14 cellular contexts compared by ENCODE assay signal in the genomic region with DNA sequence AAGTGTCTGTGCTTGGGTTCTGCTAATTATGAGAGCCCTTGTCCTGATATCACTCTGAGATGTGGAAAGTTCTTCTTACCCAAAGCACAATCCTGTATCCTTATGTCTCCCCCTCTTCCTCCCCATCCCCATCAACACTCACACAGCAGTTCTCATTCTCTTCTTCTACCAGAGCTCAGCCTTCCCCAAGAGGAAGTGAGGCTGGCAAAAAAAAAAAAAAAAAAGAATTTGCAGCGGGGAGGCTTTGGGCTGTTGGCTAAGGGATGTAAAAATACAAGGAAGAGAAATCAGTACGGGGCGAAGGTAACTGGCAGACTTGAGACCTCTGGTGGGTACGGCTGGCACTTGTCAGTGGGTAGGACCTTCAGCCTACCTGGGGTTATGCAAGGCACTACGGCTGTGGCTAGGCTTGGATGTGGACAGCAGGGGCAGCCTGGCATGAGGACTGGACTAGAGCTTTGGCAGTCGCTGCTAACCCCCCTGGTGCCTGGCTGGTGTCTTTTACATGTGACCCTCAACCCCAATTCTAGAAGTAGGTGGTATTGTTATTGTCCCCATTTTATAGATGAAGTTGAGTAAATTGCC. TPM values are rescaled to one million over a fixed set of nuclear protein-coding genes. Genes with fewer than 3 reads are reported as not detected.
DNase-seq lines count a peak whose midpoint lies in the region; ATAC-seq and TF ChIP-seq lines count a peak whose summit lies in the region.
"Had no signal": no experiment of that assay in that cellular context is flagged by ENCODE, and none has a peak within 500 bp of the region (broad histone marks: within the 10 kb centered on the region; RNA-seq: fewer than 3 reads in every experiment).

No MANE protein-coding gene starts in this region.

- no peak for TF ChIP-seq CTCF in H9 (conservative IDR thresholded peaks at IDR 0.05)

- H3K4me3 ChIP-seq in mucosa of stomach (ENCODE audit: low read length): no peak overlapping the region
- H3K4me3 ChIP-seq: gastrocnemius medialis had no signal

- H2AFZ ChIP-seq in H9 (ENCODE audit: low read length): no peak overlapping the region

- H2BK5ac ChIP-seq in H9 (ENCODE audit: insufficient read length, low read length): no peak overlapping the region

- H3K4me1 Mint-ChIP-seq in H9: peaks cover 28 to 35% of the 10 kb centered on the region in 2 experiments
- peaks cover 79% of the 10 kb centered on the region for H3K4me1 Mint-ChIP-seq in activated naive CD4-positive, alpha-beta T cell treated with anti-CD3 and anti-CD28 coated beads, Interleukin-2, amount 50 U/mL, for 24 hours

- no peak for ATAC-seq in HG02884 (IDR thresholded peaks at IDR 0.05; ENCODE audit: unreplicated experiment)
- ATAC-seq: gastrocnemius medialis had no signal

- WGBS in H9 (ENCODE audit: extremely low coverage, insufficient read length, low lambda C conversion rate): no CpG with 5 or more reads among the region's 6 CpGs

- H4K91ac ChIP-seq in H9 (ENCODE audit: insufficient read length, low read depth, low read length): no peak overlapping the region

- no peak overlapping the region for H3K23ac ChIP-seq in H9 (ENCODE audit: insufficient read length, low read depth, low read length)

- H4K8ac ChIP-seq in H9 (replicated peaks; ENCODE audit: insufficient read length, low read depth, low read length): no peak overlapping the region

- no peaks in the 10 kb centered on the region for H3K36me3 ChIP-seq in mucosa of stomach (ENCODE audit: control insufficient read depth, insufficient read depth, low read length)
- H3K36me3 ChIP-seq: gastrocnemius medialis had no signal

- no peak overlapping the region for H2BK15ac ChIP-seq in H9 (ENCODE audit: low read depth, low read length)

- H3K9me3 Mint-ChIP-seq in H9: no peaks in the 10 kb centered on the region
- H3K9me3 Mint-ChIP-seq in activated naive CD4-positive, alpha-beta T cell treated with anti-CD3 and anti-CD28 coated beads, Interleukin-2, amount 50 U/mL, for 24 hours: no peaks in the 10 kb centered on the region

- no peak overlapping the region for H3T11ph ChIP-seq in H9 (ENCODE audit: low read length)

- no peaks in the 10 kb centered on the region for H3K79me2 ChIP-seq in H9 (ENCODE audit: insufficient read depth, low read length)

- no peak overlapping the region for H3K14ac ChIP-seq in H9 (ENCODE audit: insufficient read depth, low read length)

- H4K5ac ChIP-seq in H9 (ENCODE audit: insufficient read length, low read depth, low read length): no peak overlapping the region

- no peaks in the 10 kb centered on the region for H4K20me1 ChIP-seq in H9 (ENCODE audit: control insufficient read depth, insufficient read depth, insufficient read length)

- no peaks in the 10 kb centered on the region; a peak in 1 of 7 replicates for H3K36me3 Mint-ChIP-seq in H9 (ENCODE audit: insufficient read depth in 1 of 3, low read depth in 3 of 3)
- H3K36me3 Mint-ChIP-seq in activated naive CD4-positive, alpha-beta T cell treated with anti-CD3 and anti-CD28 coated beads, Interleukin-2, amount 50 U/mL, for 24 hours: peaks cover 3% of the 10 kb centered on the region

- no peak overlapping the region for H2AK5ac ChIP-seq in H9 (ENCODE audit: insufficient read length, low read length)

- no peak overlapping the region for H3K4ac ChIP-seq in H9 (ENCODE audit: low read depth, low read length)

- DNase-seq in DMS53 (lab: John Stamatoyannopoulos, UW): peak; percentile 1
- DNase-seq in DMS53 treated with DMSO at 0.1 percent for 48 hours (lab: John Stamatoyannopoulos, UW; ENCODE audit: unreplicated experiment): no peak
- peak; percentile 22 for DNase-seq in H9
- no peak for DNase-seq in NCI-H524 treated with DMSO at 0.1 percent for 48 hours (lab: John Stamatoyannopoulos, UW)
- no peak for DNase-seq in dedifferentiated amniotic fluid mesenchymal stem cell (ENCODE audit: extremely low spot score)
- DNase-seq: 8988T; activated CD4-positive, CD25-positive, alpha-beta regulatory T cell; DND-41; effector CD4-positive, alpha-beta T cell; SHP77 had no signal

- H3K18ac ChIP-seq in H9 (ENCODE audit: insufficient read length, low read depth, low read length): no peak overlapping the region

- H3K27me3 Mint-ChIP-seq in H9 (ENCODE audit: low read depth): peaks cover 25% of the 10 kb centered on the region
- H3K27me3 Mint-ChIP-seq in activated naive CD4-positive, alpha-beta T cell treated with anti-CD3 and anti-CD28 coated beads, Interleukin-2, amount 50 U/mL, for 24 hours: no peaks in the 10 kb centered on the region

- H3K4me1 ChIP-seq in H9 (ENCODE audit: insufficient read depth, low read length): peaks cover 7% of the 10 kb centered on the region; the same call in 1 of the 2 replicates
- H3K4me1 ChIP-seq in mucosa of stomach (ENCODE audit: control insufficient read depth, insufficient read depth, low read length): peaks cover 71% of the 10 kb centered on the region

- H2BK120ac ChIP-seq in H9 (ENCODE audit: low read depth, low read length, poor library complexity, severe bottlenecking): no peak overlapping the region

- H3K4me2 ChIP-seq in H9 (ENCODE audit: insufficient read depth, insufficient read length, low read length): no peak overlapping the region

- H3K56ac ChIP-seq in H9 (ENCODE audit: insufficient read length, low read depth, low read length): no peak overlapping the region

- peaks cover 1% of the 10 kb centered on the region for H3K23me2 ChIP-seq in H9 (ENCODE audit: insufficient read length, low read depth, low read length, poor library complexity, severe bottlenecking)

- H3K79me1 ChIP-seq in H9 (ENCODE audit: insufficient read depth, low read depth, low read length, poor library complexity, severe bottlenecking): no peaks in the 10 kb centered on the region

- H3K27me3 ChIP-seq in H9 (ENCODE audit: insufficient read depth, low read length) (peaks cover 8% of the 10 kb centered on the region; the same call in 1 of the 2 replicates), mucosa of stomach (ENCODE audit: control insufficient read depth, insufficient read depth, low read length) (no peaks in the 10 kb centered on the region)

- no peak overlapping the region for H3K27ac ChIP-seq in H9 (ENCODE audit: insufficient read length, low read depth, low read length)
- H3K27ac ChIP-seq: gastrocnemius medialis had no signal

- H3K9ac ChIP-seq in H9 (ENCODE audit: extremely low read depth, insufficient read length, low read length): no peak overlapping the region
- H3K9ac ChIP-seq in mucosa of stomach (ENCODE audit: low read length): peak overlapping the region; percentile 35

- no peak overlapping the region for H3K4me3 Mint-ChIP-seq in H9
- H3K4me3 Mint-ChIP-seq in activated naive CD4-positive, alpha-beta T cell treated with anti-CD3 and anti-CD28 coated beads, Interleukin-2, amount 50 U/mL, for 24 hours: peak overlapping the region; percentile 19

- no peaks in the 10 kb centered on the region for H3K9me3 ChIP-seq in H9 (ENCODE audit: control insufficient read depth, low read depth, low read length)
- H3K9me3 ChIP-seq in mucosa of stomach (ENCODE audit: control insufficient read depth, low read length): no peaks in the 10 kb centered on the region
- H3K9me3 ChIP-seq: gastrocnemius medialis had no signal

- peak overlapping the region in 1 of 3 experiments; percentile 34; a peak in 1 of 7 replicates for H3K27ac Mint-ChIP-seq in H9
- H3K27ac Mint-ChIP-seq in activated naive CD4-positive, alpha-beta T cell treated with anti-CD3 and anti-CD28 coated beads, Interleukin-2, amount 50 U/mL, for 24 hours: peak overlapping the region; percentile 27

- no peak overlapping the region for H2BK20ac ChIP-seq in H9 (ENCODE audit: low read depth, low read length, poor library complexity, severe bottlenecking)

- H2BK12ac ChIP-seq in H9 (ENCODE audit: insufficient read length, low read depth, low read length): no peak overlapping the region

RNA-seq across cellular contexts. Expression of gene VIPR1, which starts 5.4 kb away (rescaled TPM):
- 6.3 and 6.5 TPM in 2 replicates for total RNA-seq in H9 (2021)

Comparison
In these comparisons a context has a peak if more than half of its experiments do, and no peak if none do; other contexts are left out.
1. DNase-seq: peak in DMS53 (single experiment) and H9 (single experiment); none in DMS53 treated with DMSO at 0.1 percent for 48 hours (single experiment), NCI-H524 treated with DMSO at 0.1 percent for 48 hours (single experiment) and dedifferentiated amniotic fluid mesenchymal stem cell (single experiment).